Comparison of ENCODE assay signal across 9 cellular contexts in the genomic region with DNA sequence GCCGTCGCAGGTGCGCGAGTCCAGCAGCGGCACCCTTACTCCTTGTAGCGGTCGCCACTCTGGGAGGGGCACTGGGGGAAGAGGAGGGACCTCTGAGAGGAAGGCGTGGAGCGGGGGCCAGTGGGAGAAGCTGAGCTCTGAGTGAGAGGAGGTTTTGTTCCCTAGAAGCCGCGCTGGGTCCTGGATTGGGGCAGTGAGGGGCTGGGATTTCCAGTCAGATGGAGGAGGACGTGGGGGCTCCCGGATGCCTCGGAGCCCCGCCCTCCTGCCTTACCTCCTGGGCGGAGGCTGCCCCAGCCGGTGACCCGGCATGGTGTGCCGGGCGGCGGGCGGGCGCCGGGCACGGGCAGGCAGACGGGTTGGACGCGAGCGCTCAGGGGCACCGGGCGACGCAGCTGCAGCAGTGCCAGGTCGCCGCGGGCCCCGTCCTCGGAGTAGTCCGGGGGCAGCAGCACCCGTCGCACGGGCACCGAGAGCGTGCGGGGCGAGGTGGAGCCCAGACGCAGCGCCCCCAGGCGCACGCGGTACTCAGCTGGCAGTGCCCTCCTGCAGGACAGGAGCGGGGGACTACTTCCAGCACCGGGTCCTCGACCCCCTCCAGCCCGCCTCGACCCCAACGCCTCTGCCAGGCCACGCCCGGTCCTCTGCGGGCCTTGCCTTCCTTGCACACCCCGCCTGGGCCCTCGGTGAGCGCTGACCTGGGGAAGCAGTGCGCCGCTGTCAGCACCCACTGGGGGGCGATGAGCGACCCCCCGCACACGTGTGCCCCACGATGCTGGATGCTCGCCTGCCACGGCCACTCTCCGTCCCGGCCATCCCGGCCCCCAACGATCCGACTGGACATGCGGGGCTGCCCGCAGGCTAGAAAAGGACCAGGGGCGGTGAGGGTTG. TPM values are rescaled to one million over a fixed set of nuclear protein-coding genes. Genes with fewer than 3 reads are reported as not detected.
A peak's percentile ranks its signal among the peaks of the same experiment; 100 is the strongest.
DNase-seq lines count a peak whose midpoint lies in the region; ATAC-seq, FAIRE-seq and TF ChIP-seq lines count a peak whose summit lies in the region.
"Had no signal": no experiment of that assay in that cellular context is flagged by ENCODE, and none has a peak within 500 bp of the region (broad histone marks: within the 10 kb centered on the region; RNA-seq: fewer than 3 reads in every experiment).

No MANE protein-coding gene starts in this region.

- H2AK5ac ChIP-seq in trophoblast cell (ENCODE audit: low read length) = no peak overlapping the region

- no peaks in the 10 kb centered on the region for H3K79me2 ChIP-seq in trophoblast cell (ENCODE audit: control insufficient read depth, insufficient read depth, low read length, poor library complexity)

- H4K8ac ChIP-seq in trophoblast cell (ENCODE audit: low read depth, low read length) = no peak overlapping the region

- DNase-seq in D341Med (ENCODE audit: low spot score) (peak; percentile 43), T-helper 17 cell (peak in 1 of 3 donors; percentile 24), epithelial cell of proximal tubule (ENCODE audit: low read depth) (no peak), gastrocnemius medialis (no peak), NCI-H2171 treated with DMSO at 0.1 percent for 48 hours (lab: John Stamatoyannopoulos, UW) (no peak), GM19239 (ENCODE audit: insufficient read length, low spot score) (no peak), trophoblast cell (no peak)
- DNase-seq: kidney glomerular epithelial cell had no signal

- H2BK5ac ChIP-seq in trophoblast cell (ENCODE audit: low read depth, low read length, poor library complexity) = no peak overlapping the region

- no peak overlapping the region for H3K23ac ChIP-seq in trophoblast cell (ENCODE audit: low read length)

- peaks cover 5% of the 10 kb centered on the region for H3K27me3 Mint-ChIP-seq in T-helper 17 cell

- no peak overlapping the region for H3K27ac ChIP-seq in gastrocnemius medialis
- no peak overlapping the region for H3K27ac ChIP-seq in trophoblast cell (ENCODE audit: low read depth, low read length)

- H3K79me1 ChIP-seq in trophoblast cell (ENCODE audit: low read length) = no peaks in the 10 kb centered on the region

- H3K9ac ChIP-seq in trophoblast cell (ENCODE audit: low read length) = no peak overlapping the region

- H3K4me3 ChIP-seq in epithelial cell of proximal tubule (ENCODE audit: low read depth, low read length) = peak overlapping the region; percentile 26
- peak overlapping the region; percentile 8 to 35 (median 27) for H3K4me3 ChIP-seq in gastrocnemius medialis
- no peak overlapping the region for H3K4me3 ChIP-seq in trophoblast cell (ENCODE audit: low read depth, low read length)

- H3K4me1 ChIP-seq in gastrocnemius medialis = no peaks in the 10 kb centered on the region
- no peaks in the 10 kb centered on the region for H3K4me1 ChIP-seq in trophoblast cell (ENCODE audit: control insufficient read depth in 1 of 2, insufficient read depth in 2 of 2, low read length in 2 of 2)

- ATAC-seq in T-helper 17 cell (peak; percentile 74), gastrocnemius medialis (no peak), GM21390 (IDR thresholded peaks at IDR 0.05; ENCODE audit: unreplicated experiment) (no peak)

- H3K4ac ChIP-seq in trophoblast cell (ENCODE audit: low read depth, low read length) = no peak overlapping the region

- H3K27ac Mint-ChIP-seq in T-helper 17 cell = peak overlapping the region; percentile 16

- H3K9me3 ChIP-seq in T-helper 17 cell (ENCODE audit: control insufficient read depth, low read length, poor library complexity, severe bottlenecking) (no peaks in the 10 kb centered on the region), gastrocnemius medialis (no peaks in the 10 kb centered on the region), trophoblast cell (ENCODE audit: insufficient read depth, low read depth, low read length) (no peaks in the 10 kb centered on the region)

- no peak overlapping the region for H3K4me2 ChIP-seq in trophoblast cell (ENCODE audit: low read length)

- intact Hi-C loops in gastrocnemius medialis (cut with DNase I; ENCODE audit: low total_unique reads) = no loop called here

- H3K27me3 ChIP-seq in gastrocnemius medialis (peaks cover 37 to 50% (median 45%) of the 10 kb centered on the region in 3 donors), trophoblast cell (ENCODE audit: insufficient read depth, low read length) (no peaks in the 10 kb centered on the region)

- TF ChIP-seq CTCF in epithelial cell of proximal tubule (conservative IDR thresholded peaks at IDR 0.05; ENCODE audit: low read depth, low read length) = no peak
- TF ChIP-seq CTCF in gastrocnemius medialis (IDR thresholded peaks at IDR 0.05 in 4 of 5, conservative IDR thresholded peaks at IDR 0.05 in 1 of 5) = peak in 1 of 5 experiments; percentile 12

- in situ Hi-C loops in gastrocnemius medialis (cut with MboI; ENCODE audit: low sequenced_read_pairs in 4 of 4) = no loop called here

- H2BK120ac ChIP-seq in trophoblast cell (ENCODE audit: insufficient read depth, low read length, poor library complexity) = no peak overlapping the region

- no CpG with 5 or more reads among the region's 79 CpGs for whole genome bisulfite sequencing in trophoblast cell (ENCODE audit: extremely low coverage, insufficient coverage, insufficient read length)

- H3K4me1 Mint-ChIP-seq in T-helper 17 cell = peaks cover 6% of the 10 kb centered on the region

- TF ChIP-seq POLR2A in gastrocnemius medialis (IDR thresholded peaks at IDR 0.05) = no peak

- H3K36me3 Mint-ChIP-seq in T-helper 17 cell (ENCODE audit: low read depth) = no peaks in the 10 kb centered on the region

- H3K4me3 Mint-ChIP-seq in T-helper 17 cell = peak overlapping the region; percentile 94

- H3K14ac ChIP-seq in trophoblast cell (ENCODE audit: low read length) = no peak overlapping the region

- no peak overlapping the region for H3K18ac ChIP-seq in trophoblast cell (ENCODE audit: low read length)

- H2BK12ac ChIP-seq in trophoblast cell (ENCODE audit: low read length) = no peak overlapping the region

- H4K91ac ChIP-seq in trophoblast cell (ENCODE audit: low read depth, low read length) = no peak overlapping the region

- H4K12ac ChIP-seq in trophoblast cell (ENCODE audit: low read depth, low read length) = no peak overlapping the region

- no peak for FAIRE-seq in GM19239 (lab: Jason Lieb, UNC)

- H3K36me3 ChIP-seq in gastrocnemius medialis (no peaks in the 10 kb centered on the region), trophoblast cell (ENCODE audit: control insufficient read depth in 1 of 2, insufficient read depth in 2 of 2, low read length in 2 of 2) (no peaks in the 10 kb centered on the region)

- no peak overlapping the region for H2AFZ ChIP-seq in trophoblast cell (ENCODE audit: insufficient read depth, low read length, poor library complexity)

RNA-seq across cellular contexts. Expression of gene PRSS33, which starts 2.0 kb away (rescaled TPM):
- total RNA-seq in T-helper 17 cell (not detected), epithelial cell of proximal tubule (not detected in 2 replicates), gastrocnemius medialis (not detected)
- polyA plus RNA-seq in trophoblast cell (2013) = not detected in 2 replicates

RNA-seq across cellular contexts. Expression of gene ELOB, which starts 8.3 kb away (rescaled TPM):
- total RNA-seq in T-helper 17 cell = 100 to 1,000 TPM; 121 to 131 TPM
- 276 and 311 TPM in 2 replicates for total RNA-seq in epithelial cell of proximal tubule
- total RNA-seq in gastrocnemius medialis = 100 to 1,000 TPM; 216 to 970 (median 375) TPM
- polyA plus RNA-seq in trophoblast cell (2013) = 100 TPM in 2 replicates

RNA-seq across cellular contexts. Expression of gene PRSS41, which starts 12.9 kb away (rescaled TPM):
- total RNA-seq in T-helper 17 cell (not detected), epithelial cell of proximal tubule (not detected in 2 replicates), gastrocnemius medialis (not detected)
- polyA plus RNA-seq in trophoblast cell (2013) = not detected in 2 replicates

RNA-seq across cellular contexts. Expression of gene PRSS21, which starts 31.7 kb away (rescaled TPM):
- total RNA-seq in T-helper 17 cell (1 to 10 TPM in 1 of 2 donors, not detected in 1; 1.6 TPM), epithelial cell of proximal tubule (0.87 and 4.6 TPM in 2 replicates), gastrocnemius medialis (not detected)
- not detected in 2 replicates for polyA plus RNA-seq in trophoblast cell (2013)

RNA-seq across cellular contexts. Expression of gene SRRM2, which starts 32.9 kb away (rescaled TPM):
- total RNA-seq in T-helper 17 cell = 1,000 to 10,000 TPM; 1,185 to 1,285 TPM
- 82.6 and 91.6 TPM in 2 replicates for total RNA-seq in epithelial cell of proximal tubule
- 100 to 1,000 TPM; 151 to 205 (median 164) TPM for total RNA-seq in gastrocnemius medialis
- 472 and 481 TPM in 2 replicates for polyA plus RNA-seq in trophoblast cell (2013)
